In genomic region chr1:175649416-175649815, GRCh38 we compare ENCODE assay signal across 13 cellular contexts.
DNase-seq lines count a peak whose midpoint lies in the region; TF ChIP-seq lines count a peak whose summit lies in the region.
"Had no signal": no experiment of that assay in that cellular context is flagged by ENCODE, and none has a peak within 500 bp of the region (broad histone marks: within the 10 kb centered on the region; RNA-seq: fewer than 3 reads in every experiment).

No MANE protein-coding gene starts in this region.

- peak; percentile 39 for DNase-seq in H9
- peak; percentile 64 for DNase-seq in endodermal cell
- DNase-seq in tibial artery: no peak
- no peak for DNase-seq in SK-N-DZ (ENCODE audit: low spot score)
- no peak for DNase-seq in 8988T
- DNase-seq: ACHN; AML-193; Caco-2; CD4-positive, alpha-beta T cell; GDM1; KG1 had no signal

- H2BK12ac ChIP-seq in H9 (ENCODE audit: insufficient read length, low read depth, low read length): no peak overlapping the region

- intact Hi-C loops in tibial artery (cut with DNase I; ENCODE audit: low total_unique reads): no loop called here

- H3K4me1 ChIP-seq in H9 (ENCODE audit: insufficient read depth, low read length): no peaks in the 10 kb centered on the region
- peaks cover 11% of the 10 kb centered on the region for H3K4me1 ChIP-seq in endodermal cell (ENCODE audit: control insufficient read depth, insufficient read depth, low read length)
- H3K4me1 ChIP-seq in tibial artery: peaks cover 0 to 9% (median 0%) of the 10 kb centered on the region in 4 donors
- H3K4me1 ChIP-seq: Caco-2 had no signal

- no peak overlapping the region for H2BK120ac ChIP-seq in H9 (ENCODE audit: low read depth, low read length, poor library complexity, severe bottlenecking)

- no peak overlapping the region for H3K23ac ChIP-seq in H9 (ENCODE audit: insufficient read length, low read depth, low read length)

- no peak overlapping the region for H3K4ac ChIP-seq in H9 (ENCODE audit: low read depth, low read length)

- H2BK20ac ChIP-seq in H9 (ENCODE audit: low read depth, low read length, poor library complexity, severe bottlenecking): no peak overlapping the region

- H3K23me2 ChIP-seq in H9 (ENCODE audit: insufficient read length, low read depth, low read length, poor library complexity, severe bottlenecking): no peaks in the 10 kb centered on the region

- no peak overlapping the region for H3K56ac ChIP-seq in H9 (ENCODE audit: insufficient read length, low read depth, low read length)

- H3K4me3 ChIP-seq in endodermal cell (ENCODE audit: low read length): no peak overlapping the region
- no peak overlapping the region for H3K4me3 ChIP-seq in tibial artery

- H4K8ac ChIP-seq in H9 (replicated peaks; ENCODE audit: insufficient read length, low read depth, low read length): no peak overlapping the region

- H4K5ac ChIP-seq in H9 (ENCODE audit: insufficient read length, low read depth, low read length): no peak overlapping the region

- H3K18ac ChIP-seq in H9 (ENCODE audit: insufficient read length, low read depth, low read length): no peak overlapping the region

- H3K27ac Mint-ChIP-seq in H9 (no peak overlapping the region), endodermal cell (no peak overlapping the region)
- H3K27ac Mint-ChIP-seq: CD4-positive, alpha-beta T cell had no signal

- H2BK15ac ChIP-seq in H9 (ENCODE audit: low read depth, low read length): no peak overlapping the region

- H2AFZ ChIP-seq in H9 (ENCODE audit: low read length): no peak overlapping the region

- H2BK5ac ChIP-seq in H9 (ENCODE audit: insufficient read length, low read length): no peak overlapping the region

- H3K4me1 Mint-ChIP-seq in H9 (peaks cover 5% of the 10 kb centered on the region in 2 experiments), endodermal cell (peaks cover 16% of the 10 kb centered on the region)

- no peak overlapping the region for H3K4me2 ChIP-seq in H9 (ENCODE audit: insufficient read depth, insufficient read length, low read length)

- WGBS in H9 (ENCODE audit: extremely low coverage, insufficient read length, low lambda C conversion rate): no CpG with 5 or more reads among the region's 7 CpGs
- WGBS in endodermal cell (ENCODE audit: insufficient coverage in 1 of 2, insufficient read length in 1 of 2), 2 experiments: 79 to 100% methylated on average over 3 to 7 of the region's 7 CpGs

- H3K27me3 ChIP-seq in H9 (ENCODE audit: insufficient read depth, low read length) (no peaks in the 10 kb centered on the region), endodermal cell (ENCODE audit: control insufficient read depth, insufficient read depth, low read length, poor library complexity, severe bottlenecking) (no peaks in the 10 kb centered on the region), tibial artery (no peaks in the 10 kb centered on the region)

- H3K79me1 ChIP-seq in H9 (ENCODE audit: insufficient read depth, low read depth, low read length, poor library complexity, severe bottlenecking): no peaks in the 10 kb centered on the region

- H4K20me1 ChIP-seq in H9 (ENCODE audit: control insufficient read depth, insufficient read depth, insufficient read length): no peaks in the 10 kb centered on the region

- no peak overlapping the region for H3T11ph ChIP-seq in H9 (ENCODE audit: low read length)

- H3K27me3 Mint-ChIP-seq in H9 (ENCODE audit: low read depth): peaks cover under 1% of the 10 kb centered on the region; the same call in 1 of the 2 replicates
- H3K27me3 Mint-ChIP-seq in endodermal cell (ENCODE audit: insufficient read depth): no peaks in the 10 kb centered on the region
- H3K27me3 Mint-ChIP-seq: CD4-positive, alpha-beta T cell had no signal

- H3K79me2 ChIP-seq in H9 (ENCODE audit: insufficient read depth, low read length): no peaks in the 10 kb centered on the region

- no peaks in the 10 kb centered on the region for H3K36me3 Mint-ChIP-seq in H9 (ENCODE audit: insufficient read depth in 1 of 3, low read depth in 3 of 3)
- H3K36me3 Mint-ChIP-seq in endodermal cell (ENCODE audit: low read depth): no peaks in the 10 kb centered on the region

- no peak overlapping the region for H2AK5ac ChIP-seq in H9 (ENCODE audit: insufficient read length, low read length)

- H3K9me3 Mint-ChIP-seq in H9 (no peaks in the 10 kb centered on the region), endodermal cell (no peaks in the 10 kb centered on the region)
- H3K9me3 Mint-ChIP-seq: CD4-positive, alpha-beta T cell had no signal

- H3K27ac ChIP-seq in H9 (ENCODE audit: insufficient read length, low read depth, low read length) (no peak overlapping the region), endodermal cell (ENCODE audit: low read depth, low read length) (no peak overlapping the region), tibial artery (no peak overlapping the region)
- H3K27ac ChIP-seq: C4-2B had no signal

- no peaks in the 10 kb centered on the region for H3K36me3 ChIP-seq in endodermal cell (ENCODE audit: control insufficient read depth, insufficient read depth, low read length)
- no peaks in the 10 kb centered on the region for H3K36me3 ChIP-seq in tibial artery

- H3K9me3 ChIP-seq in H9 (ENCODE audit: control insufficient read depth, low read depth, low read length): no peaks in the 10 kb centered on the region
- H3K9me3 ChIP-seq in endodermal cell (ENCODE audit: control insufficient read depth, low read length): no peaks in the 10 kb centered on the region
- no peaks in the 10 kb centered on the region for H3K9me3 ChIP-seq in tibial artery
- H3K9me3 ChIP-seq: Caco-2 had no signal

- TF ChIP-seq CTCF in GM12873 (IDR thresholded peaks at IDR 0.05; ENCODE audit: insufficient read depth, low read depth, low read length, missing control alignments) (peak; percentile 9), H9 (conservative IDR thresholded peaks at IDR 0.05) (peak; percentile 43; the same call in 2 of the 3 replicates), endodermal cell (conservative IDR thresholded peaks at IDR 0.05) (peak; percentile 66), tibial artery (IDR thresholded peaks at IDR 0.05) (no peak)

- H3K4me3 Mint-ChIP-seq in H9 (no peak overlapping the region), endodermal cell (no peak overlapping the region)
- H3K4me3 Mint-ChIP-seq: CD4-positive, alpha-beta T cell had no signal

- no peak overlapping the region for H3K14ac ChIP-seq in H9 (ENCODE audit: insufficient read depth, low read length)

- H3K9ac ChIP-seq in H9 (ENCODE audit: extremely low read depth, insufficient read length, low read length): no peak overlapping the region
- H3K9ac ChIP-seq in endodermal cell (ENCODE audit: extremely low read depth, low read length, poor library complexity, severe bottlenecking): no peak overlapping the region

- no peak overlapping the region for H4K91ac ChIP-seq in H9 (ENCODE audit: insufficient read length, low read depth, low read length)

Comparison
In these comparisons a context has a peak if more than half of its experiments do, and no peak if none do; other contexts are left out.
1. CTCF ChIP-seq: peak in GM12873 (single experiment), H9 (single experiment) and endodermal cell (single experiment); none in tibial artery (0 of 2).
2. DNase-seq: peak in H9 (single experiment) and endodermal cell (single experiment); none in tibial artery (0 of 2), SK-N-DZ (single experiment) and 8988T (single experiment).